ENCODE assay signal across 20 cellular contexts in genomic region chrX:6599230-6599629, GRCh38.
DNase-seq lines count a peak whose midpoint lies in the region; ATAC-seq, FAIRE-seq and TF ChIP-seq lines count a peak whose summit lies in the region.
"Had no signal": no experiment of that assay in that cellular context is flagged by ENCODE, and none has a peak within 500 bp of the region (broad histone marks: within the 10 kb centered on the region; RNA-seq: fewer than 3 reads in every experiment).

No MANE protein-coding gene starts in this region.

- no peak for DNase-seq in HepG2 (ENCODE audit: low spot score)
- no peak for DNase-seq in right lobe of liver
- DNase-seq in NCI-H1105 treated with DMSO at 0.1 percent for 48 hours (lab: John Stamatoyannopoulos, UW): no peak
- no peak for DNase-seq in GM13976 (ENCODE audit: low spot score)
- DNase-seq: AML-193; Caco-2; Calu3; CD4-positive, alpha-beta T cell; CD8-positive, alpha-beta T cell; DMS79 treated with DMSO at 0.1 percent for 48 hours; GF-D8 had no signal

- H3K27me3 ChIP-seq in liver (ENCODE audit: control insufficient read depth in 4 of 4, insufficient read depth in 4 of 4, low read length in 3 of 4) (no peaks in the 10 kb centered on the region), HepG2 (ENCODE audit: control insufficient read depth in 1 of 2, insufficient read depth in 2 of 2, low read length in 2 of 2) (no peaks in the 10 kb centered on the region), right lobe of liver (no peaks in the 10 kb centered on the region)
- H3K27me3 ChIP-seq: BLaER1 treated with 17β-estradiol and CSF1 and Interleukin-3, amounts not matched to agents 10 nM and 100 nM had no signal

- ATAC-seq in HepG2 (no peak), right lobe of liver (peak; percentile 35 to 96 (median 40))
- ATAC-seq: A549; CD8-positive, alpha-beta T cell had no signal

- TF ChIP-seq EP300 in HepG2 (IDR thresholded peaks at IDR 0.05; ENCODE audit: low read depth in 2 of 2, low read length in 2 of 2) (no peak), HepG2 (CRISPR knock-in tag; IDR thresholded peaks at IDR 0.05; ENCODE audit: borderline replicate concordance) (no peak)

- H3K4me1 ChIP-seq in liver (ENCODE audit: control insufficient read depth in 4 of 4, insufficient read depth in 4 of 4, low read length in 3 of 4) (peaks cover 0 to 2% (median 0%) of the 10 kb centered on the region in 4 donors), HepG2 (ENCODE audit: insufficient read depth, low read length) (no peaks in the 10 kb centered on the region), right lobe of liver (no peaks in the 10 kb centered on the region)
- H3K4me1 ChIP-seq: A549; BLaER1 treated with 17β-estradiol and CSF1 and Interleukin-3, amounts not matched to agents 10 nM and 100 nM; Caco-2 had no signal

- TF ChIP-seq POLR2A in HepG2 (IDR thresholded peaks at IDR 0.05; ENCODE audit: insufficient read depth in 1 of 2, low read depth in 2 of 2, low read length in 2 of 2) (no peak), right lobe of liver (IDR thresholded peaks at IDR 0.05) (no peak)

- H3K36me3 ChIP-seq in liver (ENCODE audit: control insufficient read depth in 4 of 4, insufficient read depth in 3 of 4, low read depth in 1 of 4, low read length in 3 of 4) (no peaks in the 10 kb centered on the region), HepG2 (replicated peaks in 1 of 2; ENCODE audit: control insufficient read depth in 1 of 2, insufficient read depth in 2 of 2, low read length in 2 of 2) (no peaks in the 10 kb centered on the region), right lobe of liver (no peaks in the 10 kb centered on the region)
- H3K36me3 ChIP-seq: BLaER1 treated with 17β-estradiol and CSF1 and Interleukin-3, amounts not matched to agents 10 nM and 100 nM had no signal

- TF ChIP-seq CTCF in liver (IDR thresholded peaks at IDR 0.05; ENCODE audit: low read depth, low read length, missing input control): no peak
- no peak for TF ChIP-seq CTCF in HepG2 (CRISPR knock-in tag; IDR thresholded peaks at IDR 0.05)
- TF ChIP-seq CTCF in right lobe of liver (IDR thresholded peaks at IDR 0.05): no peak
- TF ChIP-seq CTCF in GM13976 (IDR thresholded peaks at IDR 0.05; ENCODE audit: borderline replicate concordance, control extremely low read depth, extremely low read depth, insufficient read depth, missing control alignments): no peak

- intact Hi-C loops in HepG2 (cut with micrococcal nuclease; ENCODE audit: unreplicated experiment) (no loop called here), right lobe of liver (cut with DNase I) (no loop called here)

- CTCF ChIA-PET in HepG2 (lab: Yijun Ruan, JAX; ENCODE audit: low intra/inter-chr PET ratio, low total read pairs): no interaction called here

- H4K20me1 ChIP-seq in HepG2 (ENCODE audit: insufficient read depth, low read length): no peaks in the 10 kb centered on the region
- H4K20me1 ChIP-seq: BLaER1 treated with 17β-estradiol and CSF1 and Interleukin-3, amounts not matched to agents 10 nM and 100 nM had no signal

- no peak overlapping the region for H2AFZ ChIP-seq in HepG2 (ENCODE audit: low read length)

- BruUV-seq in HepG2 (replicated peaks; lab: Mats Ljungman, UMichigan): no TSS peak

- no peak for FAIRE-seq in HepG2 (lab: Jason Lieb, UNC)
- FAIRE-seq: D721Med, G401.6, GM12891, GM18507 had no signal

- H3K9me3 ChIP-seq in liver (ENCODE audit: control insufficient read depth in 4 of 4, low read length in 3 of 4) (no peaks in the 10 kb centered on the region), HepG2 (ENCODE audit: low read length) (peaks cover 6% of the 10 kb centered on the region; the same call in 1 of the 2 replicates), right lobe of liver (no peaks in the 10 kb centered on the region)
- H3K9me3 ChIP-seq: A549, Caco-2 had no signal

- TF ChIP-seq RAD21 in liver (IDR thresholded peaks at IDR 0.05): peak in 1 of 2 donors; percentile 12
- no peak for TF ChIP-seq RAD21 in HepG2 (CRISPR knock-in tag; IDR thresholded peaks at IDR 0.05)

- no peak overlapping the region for H3K4me3 ChIP-seq in liver (ENCODE audit: low read depth in 1 of 3, low read length in 3 of 3)
- H3K4me3 ChIP-seq in HepG2 (replicated peaks in 1 of 3; ENCODE audit: insufficient read depth in 1 of 3, low read depth in 2 of 3, low read length in 3 of 3): no peak overlapping the region
- H3K4me3 ChIP-seq in right lobe of liver: no peak overlapping the region
- H3K4me3 ChIP-seq: A549; BLaER1 treated with 17β-estradiol and CSF1 and Interleukin-3, amounts not matched to agents 10 nM and 100 nM had no signal

- H3K9ac ChIP-seq in liver (ENCODE audit: low read depth in 1 of 2, low read length in 2 of 2) (no peak overlapping the region), HepG2 (ENCODE audit: insufficient read depth, low read depth, low read length) (no peak overlapping the region)
- H3K9ac ChIP-seq: BLaER1 treated with 17β-estradiol and CSF1 and Interleukin-3, amounts not matched to agents 10 nM and 100 nM had no signal

- WGBS in liver: 23% methylated on average over 3 of the region's 3 CpGs
- 3% methylated on average over 3 of the region's 3 CpGs for WGBS in HepG2 (ENCODE audit: low lambda C conversion rate)
- WGBS in right lobe of liver (ENCODE audit: insufficient coverage, low coverage, low lambda C conversion rate, missing lambda C conversion rate): 16% methylated on average over 3 of the region's 3 CpGs

- POLR2A ChIA-PET in HepG2 (lab: Yijun Ruan, JAX): no interaction called here

- no peak overlapping the region for H3K4me2 ChIP-seq in HepG2 (ENCODE audit: low read depth, low read length)
- H3K4me2 ChIP-seq: A549; BLaER1 treated with 17β-estradiol and CSF1 and Interleukin-3, amounts not matched to agents 10 nM and 100 nM had no signal

- H3K27ac ChIP-seq in liver (ENCODE audit: low read depth in 1 of 2, low read length in 2 of 2): no peak overlapping the region
- H3K27ac ChIP-seq in HepG2 (ENCODE audit: extremely low read length, insufficient read depth, low read length): no peak overlapping the region
- H3K27ac ChIP-seq in right lobe of liver: no peak overlapping the region
- H3K27ac ChIP-seq: 22Rv1; A549; BLaER1 treated with 17β-estradiol and CSF1 and Interleukin-3, amounts not matched to agents 10 nM and 100 nM; C4-2B had no signal

- H3K79me2 ChIP-seq in HepG2 (ENCODE audit: insufficient read depth, low read length): no peaks in the 10 kb centered on the region

- in situ Hi-C loops in HepG2 (cut with HindIII; ENCODE audit: extremely low pct_ligation_motif_present, low pct_unique_long_range_greater_than_20kb) (no loop called here), GM13976 (cut with MboI; ENCODE audit: low sequenced_read_pairs, unreplicated experiment) (no loop called here)

TF ChIP-seq in liver, 16 proteins besides CTCF, POLR2A, EP300 and RAD21 (continues in another document):
- peak in 1 of 2 donors; percentile 26 for TF ChIP-seq RXRA (IDR thresholded peaks at IDR 0.05)
- no peak for TF ChIP-seq TAF1 (conservative IDR thresholded peaks at IDR 0.05)
- no peak for TF ChIP-seq FOXA1 (IDR thresholded peaks at IDR 0.05)
- no peak for TF ChIP-seq SP1 (IDR thresholded peaks at IDR 0.05)

TF ChIP-seq in HepG2, 621 proteins besides CTCF, POLR2A, EP300 and RAD21 (continues in another document):
- TF ChIP-seq PAWR (CRISPR knock-in tag; IDR thresholded peaks at IDR 0.05; ENCODE audit: borderline replicate concordance) (no peak), ZNF605 (CRISPR knock-in tag; IDR thresholded peaks at IDR 0.05) (no peak), ZNF841 (CRISPR knock-in tag; IDR thresholded peaks at IDR 0.05; ENCODE audit: borderline replicate concordance) (no peak), ZNF710 (CRISPR knock-in tag; IDR thresholded peaks at IDR 0.05; ENCODE audit: borderline replicate concordance) (no peak), CREM (IDR thresholded peaks at IDR 0.05) (no peak), CREM (CRISPR knock-in tag; IDR thresholded peaks at IDR 0.05) (no peak), EEA1 (CRISPR knock-in tag; IDR thresholded peaks at IDR 0.05; ENCODE audit: borderline replicate concordance) (no peak), ZNF761 (CRISPR knock-in tag; conservative IDR thresholded peaks at IDR 0.05) (no peak), TAF15 (IDR thresholded peaks at IDR 0.05; ENCODE audit: low read depth, low read length, poor library complexity, severe bottlenecking) (no peak), RFX3 (CRISPR knock-in tag; IDR thresholded peaks at IDR 0.05) (no peak), MIXL1 (CRISPR knock-in tag; IDR thresholded peaks at IDR 0.05) (no peak), POLR2AphosphoS2 (IDR thresholded peaks at IDR 0.05; ENCODE audit: low read depth, low read length) (no peak), RFXANK (CRISPR knock-in tag; IDR thresholded peaks at IDR 0.05) (no peak), ATF3 (CRISPR knock-in tag; IDR thresholded peaks at IDR 0.05) (no peak)
